Comparison of ENCODE assay signal across 8 cellular contexts in the genomic region with DNA sequence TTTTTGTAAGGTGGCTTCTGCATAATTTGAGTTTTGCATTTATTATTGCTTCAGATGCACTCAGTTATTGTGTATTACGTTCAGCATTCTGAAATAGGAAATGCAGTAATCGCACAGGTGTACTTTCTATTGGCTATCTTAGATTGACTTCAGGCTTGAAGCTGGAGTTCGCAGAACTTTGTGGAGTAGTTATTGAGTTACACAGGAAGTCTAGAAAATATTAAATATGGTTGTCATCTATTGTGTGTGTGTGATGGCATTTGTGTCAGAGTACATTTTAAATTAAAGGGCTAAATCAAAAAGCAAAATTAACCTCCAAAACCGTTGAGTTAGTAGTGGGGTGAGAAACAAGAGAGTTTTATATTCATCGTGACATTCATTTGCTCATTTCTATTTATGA. TPM values are rescaled to one million over a fixed set of nuclear protein-coding genes. Genes with fewer than 3 reads are reported as not detected.
DNase-seq lines count a peak whose midpoint lies in the region; ATAC-seq, FAIRE-seq and TF ChIP-seq lines count a peak whose summit lies in the region.

No MANE protein-coding gene starts in this region.

- WGBS in tibial nerve, 2 donors: 15% methylated on average over 5 of the region's 5 CpGs

- DNase-seq in activated T-helper 1 cell treated with anti-CD3 and anti-CD28 coated beads, Interleukin-12 subunit alpha, Interleukin-12 subunit beta, Interleukin-2, Interleukin-4 antibody, amounts not matched to agents 30 ng/mL and 10 ng/mL and 1 ng/mL, durations not matched to agents 14 hours and 24 hours and 36 hours (ENCODE audit: low spot score): no peak
- DNase-seq in keratinocyte (ENCODE audit: low read depth, low spot score) (no peak), tibial nerve (ENCODE audit: low spot score in 2 of 2) (no peak), GOT3 (lab: John Stamatoyannopoulos, UW) (no peak)

- H3K4me1 ChIP-seq in HEK293 (ENCODE audit: control insufficient read depth, insufficient read depth, low read length): peaks cover 4% of the 10 kb centered on the region; the same call in 1 of the 2 replicates
- H3K4me1 ChIP-seq in keratinocyte (ENCODE audit: control insufficient read depth, extremely low read depth, insufficient read depth, low read length): peaks cover 7% of the 10 kb centered on the region
- H3K4me1 ChIP-seq in tibial nerve: peaks cover 0 to 40% (median 25%) of the 10 kb centered on the region in 4 donors

- H3K27ac ChIP-seq in 22Rv1 (peak overlapping the region; percentile 99), HEK293 (ENCODE audit: extremely low read depth, low read depth, low read length) (no peak overlapping the region), keratinocyte (ENCODE audit: control insufficient read depth, insufficient read depth, low read length) (peak overlapping the region; percentile 41), tibial nerve (peak overlapping the region; percentile 90 to 100 (median 98))

- no peak for TF ChIP-seq POLR2A in tibial nerve (IDR thresholded peaks at IDR 0.05)

- TF ChIP-seq CTCF in 22Rv1 (IDR thresholded peaks at IDR 0.05): no peak
- TF ChIP-seq CTCF in HEK293 (tag by site-specific recombination; IDR thresholded peaks at IDR 0.05): no peak
- TF ChIP-seq CTCF in keratinocyte (optimal IDR thresholded peaks at IDR 0.05 in 1 of 3, IDR thresholded peaks at IDR 0.05 in 1 of 3, conservative IDR thresholded peaks at IDR 0.05 in 1 of 3; ENCODE audit: extremely low read depth in 1 of 3, insufficient read depth in 2 of 3, low read length in 3 of 3): no peak
- no peak for TF ChIP-seq CTCF in tibial nerve (IDR thresholded peaks at IDR 0.05)

- H4K20me1 ChIP-seq in keratinocyte (ENCODE audit: control insufficient read depth, extremely low read depth, insufficient read depth, low read length): no peaks in the 10 kb centered on the region

- POLR2A ChIA-PET in HEK293 (lab: Yijun Ruan, JAX): no interaction called here

- FAIRE-seq in keratinocyte (lab: Jason Lieb, UNC): no peak

- CTCF ChIA-PET in HEK293 (lab: Yijun Ruan, JAX): interaction anchor here (0.5 to 1.0 kb wide), 3 partner anchors 10 to 31 kb away, joined by 3 to 8 read pairs (median 3); no protein-coding TSS in a partner anchor

- dilution Hi-C loops in keratinocyte (cut with MboI; ENCODE audit: extremely low pct_ligation_motif_present, low sequenced_read_pairs): no loop called here

- H2AFZ ChIP-seq in keratinocyte (ENCODE audit: control insufficient read depth, low read length): no peak overlapping the region

- H3K9me3 Mint-ChIP-seq in activated T-helper 1 cell treated with anti-CD3 and anti-CD28 coated beads, Interleukin-12 subunit alpha, Interleukin-12 subunit beta, Interleukin-2, Interleukin-4 antibody, amounts not matched to agents 30 ng/mL and 10 ng/mL and 1 ng/mL, durations not matched to agents 14 hours and 24 hours and 36 hours: peaks cover 4% of the 10 kb centered on the region

- H3K9me3 ChIP-seq in HEK293 (ENCODE audit: control insufficient read depth, insufficient read depth, low read depth, low read length): no peaks in the 10 kb centered on the region
- H3K9me3 ChIP-seq in keratinocyte (ENCODE audit: control insufficient read depth, low read depth, low read length): no peaks in the 10 kb centered on the region
- no peaks in the 10 kb centered on the region for H3K9me3 ChIP-seq in tibial nerve

- H3K4me2 ChIP-seq in keratinocyte (ENCODE audit: control insufficient read depth, extremely low read depth, insufficient read depth, low read depth, low read length): peak overlapping the region; percentile 85

- no peak for TF ChIP-seq EP300 in tibial nerve (IDR thresholded peaks at IDR 0.05)

- H3K4me3 ChIP-seq in HEK293 (ENCODE audit: low read depth, low read length) (peak overlapping the region; percentile 82), keratinocyte (ENCODE audit: control insufficient read depth in 2 of 3, extremely low read depth in 1 of 3, insufficient read depth in 2 of 3, low read depth in 1 of 3, low read length in 3 of 3) (peak overlapping the region; percentile 56 to 69 (median 68)), tibial nerve (peak overlapping the region in 2 of 4 donors; percentile 8 to 97)

- H3K36me3 Mint-ChIP-seq in activated T-helper 1 cell treated with anti-CD3 and anti-CD28 coated beads, Interleukin-12 subunit alpha, Interleukin-12 subunit beta, Interleukin-2, Interleukin-4 antibody, amounts not matched to agents 30 ng/mL and 10 ng/mL and 1 ng/mL, durations not matched to agents 14 hours and 24 hours and 36 hours (ENCODE audit: low read depth): peaks cover 36% of the 10 kb centered on the region

- H3K27me3 ChIP-seq in keratinocyte (ENCODE audit: control insufficient read depth, extremely low read depth, insufficient read depth, low read length): no peaks in the 10 kb centered on the region
- no peaks in the 10 kb centered on the region for H3K27me3 ChIP-seq in tibial nerve

- H3K27ac Mint-ChIP-seq in activated T-helper 1 cell treated with anti-CD3 and anti-CD28 coated beads, Interleukin-12 subunit alpha, Interleukin-12 subunit beta, Interleukin-2, Interleukin-4 antibody, amounts not matched to agents 30 ng/mL and 10 ng/mL and 1 ng/mL, durations not matched to agents 14 hours and 24 hours and 36 hours: peak overlapping the region; percentile 93

- H3K9ac ChIP-seq in keratinocyte (ENCODE audit: control insufficient read depth, extremely low read depth, insufficient read depth, low read length): peak overlapping the region; percentile 34

- ATAC-seq in GM21390 (IDR thresholded peaks at IDR 0.05; ENCODE audit: unreplicated experiment) (no peak), HG03139 (IDR thresholded peaks at IDR 0.05; ENCODE audit: unreplicated experiment) (no peak)

- H3K4me3 Mint-ChIP-seq in activated T-helper 1 cell treated with anti-CD3 and anti-CD28 coated beads, Interleukin-12 subunit alpha, Interleukin-12 subunit beta, Interleukin-2, Interleukin-4 antibody, amounts not matched to agents 30 ng/mL and 10 ng/mL and 1 ng/mL, durations not matched to agents 14 hours and 24 hours and 36 hours: peak overlapping the region; percentile 87

- peaks cover 55% of the 10 kb centered on the region for H3K4me1 Mint-ChIP-seq in activated T-helper 1 cell treated with anti-CD3 and anti-CD28 coated beads, Interleukin-12 subunit alpha, Interleukin-12 subunit beta, Interleukin-2, Interleukin-4 antibody, amounts not matched to agents 30 ng/mL and 10 ng/mL and 1 ng/mL, durations not matched to agents 14 hours and 24 hours and 36 hours (ENCODE audit: low read depth)

- intact Hi-C loops in activated T-helper 1 cell treated with anti-CD3 and anti-CD28 coated beads, Interleukin-12 subunit alpha, Interleukin-12 subunit beta, Interleukin-2, Interleukin-4 antibody, amounts not matched to agents 30 ng/mL and 10 ng/mL and 1 ng/mL, durations not matched to agents 14 hours and 24 hours and 36 hours (cut with micrococcal nuclease): no loop called here

- H3K36me3 ChIP-seq in HEK293 (ENCODE audit: control insufficient read depth in 2 of 2, insufficient read depth in 1 of 2, low read length in 2 of 2): peaks cover 6 to 24% of the 10 kb centered on the region in 2 experiments
- H3K36me3 ChIP-seq in keratinocyte (ENCODE audit: control insufficient read depth in 2 of 2, extremely low read depth in 1 of 2, insufficient read depth in 2 of 2, low read length in 2 of 2): peaks cover 0 to 2% of the 10 kb centered on the region in 2 experiments
- peaks cover 0 to 4% (median 0%) of the 10 kb centered on the region in 3 donors for H3K36me3 ChIP-seq in tibial nerve

- no peaks in the 10 kb centered on the region for H3K27me3 Mint-ChIP-seq in activated T-helper 1 cell treated with anti-CD3 and anti-CD28 coated beads, Interleukin-12 subunit alpha, Interleukin-12 subunit beta, Interleukin-2, Interleukin-4 antibody, amounts not matched to agents 30 ng/mL and 10 ng/mL and 1 ng/mL, durations not matched to agents 14 hours and 24 hours and 36 hours (ENCODE audit: insufficient read depth)

- peaks cover 64% of the 10 kb centered on the region for H3K79me2 ChIP-seq in keratinocyte (ENCODE audit: control insufficient read depth, insufficient read depth, low read length)

- no peaks in the 10 kb centered on the region for H3K9me1 ChIP-seq in keratinocyte (ENCODE audit: control insufficient read depth, extremely low read depth, insufficient read depth, low read length)

TF ChIP-seq in HEK293, 187 proteins besides CTCF, POLR2A, EP300 and RAD21 (continues in another document):
- TF ChIP-seq SCRT2 (tag by site-specific recombination; IDR thresholded peaks at IDR 0.05) (peak; percentile 57), ZNF776 (tag by site-specific recombination; IDR thresholded peaks at IDR 0.05; ENCODE audit: borderline replicate concordance) (no peak), SCRT1 (tag by site-specific recombination; IDR thresholded peaks at IDR 0.05; ENCODE audit: borderline replicate concordance) (peak; percentile 36; the same call in 1 of the 2 replicates)

RNA-seq across cellular contexts. Expression of a gene that starts 2.7 kb away (rescaled TPM):
- 43.2 TPM in 2 replicates for total RNA-seq in activated T-helper 1 cell treated with anti-CD3 and anti-CD28 coated beads, Interleukin-12 subunit alpha, Interleukin-12 subunit beta, Interleukin-2, Interleukin-4 antibody, amounts not matched to agents 30 ng/mL and 10 ng/mL and 1 ng/mL, durations not matched to agents 14 hours and 24 hours and 36 hours
- 12.6 to 16.3 TPM (median 15.1 TPM) in 3 replicates for polyA plus RNA-seq in keratinocyte
- 7.5 TPM for polyA plus RNA-seq in keratinocyte (2011; ENCODE audit: low read depth)
- 4.7 and 11.1 TPM in 2 replicates for polyA plus RNA-seq in keratinocyte (2011; cell fraction: cytosol; rRNA removed)
- polyA plus RNA-seq in keratinocyte (2011; cell fraction: nucleus; rRNA removed): 23.6 and 24.8 TPM in 2 replicates
- polyA plus RNA-seq in keratinocyte (2012; ENCODE audit: low replicate concordance): 8.1 and 8.3 TPM in 2 replicates
- polyA minus RNA-seq in keratinocyte: 18.9 to 76.7 TPM (median 48.9 TPM) in 3 replicates
- 13.4 TPM for polyA minus RNA-seq in keratinocyte (2011; cell fraction: cytosol; rRNA and poly(A)+ RNA removed)
- polyA minus RNA-seq in keratinocyte (2011; cell fraction: nucleus; rRNA and poly(A)+ RNA removed): 50.5 and 92.6 TPM in 2 replicates
- total RNA-seq in tibial nerve: 10 to 100 TPM; 30.3 to 35.8 (median 32.8) TPM
